Comparison of ENCODE assay signal across 1 cellular context in the genomic region with DNA sequence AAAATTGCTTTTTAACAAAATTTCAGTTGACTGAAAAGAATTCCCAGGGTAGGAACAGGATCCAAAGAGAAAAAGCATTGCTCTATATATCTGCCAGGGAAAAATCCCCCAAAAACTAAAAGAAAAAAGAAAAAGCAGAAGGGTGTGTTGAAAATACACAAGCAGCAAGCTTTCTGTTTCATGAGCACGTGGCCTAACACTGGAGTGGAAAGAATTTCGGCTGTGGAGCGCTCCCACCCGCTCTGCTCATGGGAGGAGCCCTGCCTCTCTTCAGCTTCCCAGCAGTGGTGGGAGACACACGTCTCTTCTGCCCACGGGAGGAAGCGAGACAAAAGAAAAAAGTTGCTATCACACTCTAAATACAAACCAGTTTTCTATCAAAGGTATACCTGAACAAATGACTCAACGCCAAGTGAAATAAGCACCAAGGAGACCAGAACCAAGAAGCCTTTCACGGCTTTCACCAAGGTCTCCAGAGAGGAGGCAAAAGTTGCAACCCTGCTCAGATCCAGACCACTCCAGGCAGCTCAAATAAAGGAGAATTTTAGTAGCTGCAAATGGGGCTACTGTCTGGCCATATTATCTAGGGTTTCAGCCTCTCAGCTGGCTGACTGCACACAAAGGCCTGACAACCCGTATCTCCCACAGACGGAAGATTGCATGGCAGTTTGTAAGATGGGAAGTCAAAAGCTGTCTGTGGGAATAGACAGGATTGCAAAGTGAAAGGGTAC.
TF ChIP-seq lines count a peak whose summit lies in the region.

No MANE protein-coding gene starts in this region.

TF ChIP-seq in K562, 482 proteins besides CTCF, POLR2A, EP300 and RAD21 (continues in another document):
- 0 out of 2 replicates have a peak, but pooled peaks have one; percentile 55 for TF ChIP-seq REST (CRISPR knock-in tag; IDR thresholded peaks at IDR 0.05; ENCODE audit: low read depth)
- TF ChIP-seq FOXK1 (CRISPR knock-in tag; IDR thresholded peaks at IDR 0.05; ENCODE audit: borderline replicate concordance) = no peak
- TF ChIP-seq ETS2 (tag; IDR thresholded peaks at IDR 0.05; ENCODE audit: borderline replicate concordance, poor library complexity, severe bottlenecking) = no peak
- TF ChIP-seq CC2D1A (IDR thresholded peaks at IDR 0.05) = no peak
- TF ChIP-seq RNF219 (CRISPR knock-in tag; IDR thresholded peaks at IDR 0.05) = no peak
- TF ChIP-seq ZBTB11 (CRISPR knock-in tag; IDR thresholded peaks at IDR 0.05) = 0 out of 6 replicates have a peak, but pooled peaks of 1 of the 3 experiments have one; percentile 36
- TF ChIP-seq MTA2 (IDR thresholded peaks at IDR 0.05; ENCODE audit: low read depth) = no peak
- TF ChIP-seq KAT7 (CRISPR knock-in tag; IDR thresholded peaks at IDR 0.05; ENCODE audit: borderline replicate concordance) = no peak
- TF ChIP-seq POLR2AphosphoS5 (IDR thresholded peaks at IDR 0.05; ENCODE audit: control insufficient read depth, insufficient read depth, low read depth, low read length) = no peak
- no peak for TF ChIP-seq HEY1 (CRISPR knock-in tag; IDR thresholded peaks at IDR 0.05; ENCODE audit: borderline replicate concordance)
- TF ChIP-seq TOE1 (IDR thresholded peaks at IDR 0.05; ENCODE audit: borderline replicate concordance) = no peak
- no peak for TF ChIP-seq TOE1 (CRISPR knock-in tag; IDR thresholded peaks at IDR 0.05; ENCODE audit: borderline replicate concordance, low read depth)
- TF ChIP-seq GABPB2 (CRISPR knock-in tag; conservative IDR thresholded peaks at IDR 0.05) = no peak
- peak; percentile 60 for TF ChIP-seq CXXC5 (CRISPR knock-in tag; IDR thresholded peaks at IDR 0.05)
- TF ChIP-seq, protein P1, sequence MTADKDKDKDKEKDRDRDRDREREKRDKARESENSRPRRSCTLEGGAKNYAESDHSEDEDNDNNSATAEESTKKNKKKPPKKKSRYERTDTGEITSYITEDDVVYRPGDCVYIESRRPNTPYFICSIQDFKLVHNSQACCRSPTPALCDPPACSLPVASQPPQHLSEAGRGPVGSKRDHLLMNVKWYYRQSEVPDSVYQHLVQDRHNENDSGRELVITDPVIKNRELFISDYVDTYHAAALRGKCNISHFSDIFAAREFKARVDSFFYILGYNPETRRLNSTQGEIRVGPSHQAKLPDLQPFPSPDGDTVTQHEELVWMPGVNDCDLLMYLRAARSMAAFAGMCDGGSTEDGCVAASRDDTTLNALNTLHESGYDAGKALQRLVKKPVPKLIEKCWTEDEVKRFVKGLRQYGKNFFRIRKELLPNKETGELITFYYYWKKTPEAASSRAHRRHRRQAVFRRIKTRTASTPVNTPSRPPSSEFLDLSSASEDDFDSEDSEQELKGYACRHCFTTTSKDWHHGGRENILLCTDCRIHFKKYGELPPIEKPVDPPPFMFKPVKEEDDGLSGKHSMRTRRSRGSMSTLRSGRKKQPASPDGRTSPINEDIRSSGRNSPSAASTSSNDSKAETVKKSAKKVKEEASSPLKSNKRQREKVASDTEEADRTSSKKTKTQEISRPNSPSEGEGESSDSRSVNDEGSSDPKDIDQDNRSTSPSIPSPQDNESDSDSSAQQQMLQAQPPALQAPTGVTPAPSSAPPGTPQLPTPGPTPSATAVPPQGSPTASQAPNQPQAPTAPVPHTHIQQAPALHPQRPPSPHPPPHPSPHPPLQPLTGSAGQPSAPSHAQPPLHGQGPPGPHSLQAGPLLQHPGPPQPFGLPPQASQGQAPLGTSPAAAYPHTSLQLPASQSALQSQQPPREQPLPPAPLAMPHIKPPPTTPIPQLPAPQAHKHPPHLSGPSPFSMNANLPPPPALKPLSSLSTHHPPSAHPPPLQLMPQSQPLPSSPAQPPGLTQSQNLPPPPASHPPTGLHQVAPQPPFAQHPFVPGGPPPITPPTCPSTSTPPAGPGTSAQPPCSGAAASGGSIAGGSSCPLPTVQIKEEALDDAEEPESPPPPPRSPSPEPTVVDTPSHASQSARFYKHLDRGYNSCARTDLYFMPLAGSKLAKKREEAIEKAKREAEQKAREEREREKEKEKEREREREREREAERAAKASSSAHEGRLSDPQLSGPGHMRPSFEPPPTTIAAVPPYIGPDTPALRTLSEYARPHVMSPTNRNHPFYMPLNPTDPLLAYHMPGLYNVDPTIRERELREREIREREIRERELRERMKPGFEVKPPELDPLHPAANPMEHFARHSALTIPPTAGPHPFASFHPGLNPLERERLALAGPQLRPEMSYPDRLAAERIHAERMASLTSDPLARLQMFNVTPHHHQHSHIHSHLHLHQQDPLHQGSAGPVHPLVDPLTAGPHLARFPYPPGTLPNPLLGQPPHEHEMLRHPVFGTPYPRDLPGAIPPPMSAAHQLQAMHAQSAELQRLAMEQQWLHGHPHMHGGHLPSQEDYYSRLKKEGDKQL (CRISPR knock-in tag; IDR thresholded peaks at IDR 0.05; ENCODE audit: borderline replicate concordance) = no peak
- TF ChIP-seq FOXP1 (CRISPR knock-in tag; IDR thresholded peaks at IDR 0.05) = no peak
- TF ChIP-seq ZNF253 (CRISPR knock-in tag; conservative IDR thresholded peaks at IDR 0.05) = no peak
- TF ChIP-seq SREBF1 (IDR thresholded peaks at IDR 0.05; ENCODE audit: borderline replicate concordance, low read depth, low read length) = no peak
- no peak for TF ChIP-seq SMARCA4 (IDR thresholded peaks at IDR 0.05)
- peak; percentile 95 for TF ChIP-seq ZNF592 (IDR thresholded peaks at IDR 0.05)
- TF ChIP-seq C11orf30 (IDR thresholded peaks at IDR 0.05; ENCODE audit: low read depth) = no peak
- no peak for TF ChIP-seq ZNF699 (CRISPR knock-in tag; IDR thresholded peaks at IDR 0.05; ENCODE audit: insufficient replicate concordance)
- no peak for TF ChIP-seq POLR3G (IDR thresholded peaks at IDR 0.05; ENCODE audit: extremely low read depth, insufficient read length, insufficient replicate concordance)
- peak; percentile 75; the same call in 1 of the 2 replicates for TF ChIP-seq ZNF347 (CRISPR knock-in tag; IDR thresholded peaks at IDR 0.05; ENCODE audit: low read depth)
- 0 out of 2 replicates have a peak, but pooled peaks have one; percentile 32 for TF ChIP-seq ZNF324 (CRISPR knock-in tag; IDR thresholded peaks at IDR 0.05)
- peak; percentile 78 for TF ChIP-seq DMBX1 (CRISPR knock-in tag; IDR thresholded peaks at IDR 0.05; ENCODE audit: borderline replicate concordance)
- no peak for TF ChIP-seq FIP1L1 (IDR thresholded peaks at IDR 0.05; ENCODE audit: low read depth, low read length, poor library complexity, severe bottlenecking)
- TF ChIP-seq GTF2F1 (IDR thresholded peaks at IDR 0.05; ENCODE audit: low read depth, low read length) = no peak
- peak; percentile 89; the same call in 1 of the 2 replicates for TF ChIP-seq NR4A1 (CRISPR knock-in tag; IDR thresholded peaks at IDR 0.05)
- TF ChIP-seq NR4A1 (tag; IDR thresholded peaks at IDR 0.05) = 0 out of 2 replicates have a peak, but pooled peaks have one; percentile 65
- peak in 1 of 2 experiments; percentile 74; a peak in 2 of 4 replicates for TF ChIP-seq TEAD1 (CRISPR knock-in tag; IDR thresholded peaks at IDR 0.05)
- TF ChIP-seq SRSF9 (IDR thresholded peaks at IDR 0.05; ENCODE audit: borderline replicate concordance, low read depth, low read length) = no peak
- TF ChIP-seq HDAC2 (IDR thresholded peaks at IDR 0.05) = no peak; the same call in 1 of the 2 replicates
- peak; percentile 52 for TF ChIP-seq NCOR1 (IDR thresholded peaks at IDR 0.05)
- no peak for TF ChIP-seq DDX20 (tag; IDR thresholded peaks at IDR 0.05; ENCODE audit: low read depth)
- TF ChIP-seq NR1H2 (CRISPR knock-in tag; IDR thresholded peaks at IDR 0.05) = no peak
